ENCODE assay signal across 22 cellular contexts in the genomic region with DNA sequence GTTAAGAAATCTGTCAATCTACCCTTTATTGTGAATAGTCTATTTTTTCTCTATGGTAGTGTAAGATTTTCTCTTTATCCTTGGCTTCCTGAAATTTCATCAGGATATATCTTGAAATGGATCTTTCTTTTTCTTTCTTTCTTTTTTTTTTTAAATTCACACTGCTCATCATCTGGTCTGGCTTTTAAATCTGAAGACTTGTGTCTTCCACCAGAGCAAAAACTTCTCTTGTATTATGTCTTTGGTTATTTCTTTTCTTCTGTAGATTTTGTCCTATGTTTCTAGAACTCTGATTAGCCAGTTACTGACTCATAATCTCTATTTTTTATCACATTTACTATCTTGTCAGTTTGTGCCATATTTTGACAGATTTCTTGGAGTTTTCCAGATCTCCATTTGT.
"Had no signal": no experiment of that assay in that cellular context is flagged by ENCODE, and none has a peak within 500 bp of the region (broad histone marks: within the 10 kb centered on the region; RNA-seq: fewer than 3 reads in every experiment).

No MANE protein-coding gene starts in this region.

- H3K27ac Mint-ChIP-seq: immature natural killer cell, mesothelial cell of epicardium had no signal

- H3K4me2 ChIP-seq: hepatocyte had no signal

- H3K4me3 ChIP-seq: coronary artery, dorsolateral prefrontal cortex, esophagus muscularis mucosa, gastroesophageal sphincter, heart left ventricle, hepatocyte, left lung, lower lobe of right lung, mucosa of descending colon had no signal

- DNase-seq: dermis blood vessel endothelial cell; dorsolateral prefrontal cortex; effector CD4-positive, alpha-beta T cell; effector memory CD4-positive, alpha-beta T cell; foreskin keratinocyte; heart left ventricle; hypothalamus; immature natural killer cell; islet precursor cell; kidney; kidney glomerular epithelial cell; left lung; left ventricle myocardium superior; lower lobe of right lung; mesenchymal stem cell; mucosa of descending colon had no signal

- H3K36me3 ChIP-seq: esophagus muscularis mucosa, gastroesophageal sphincter, heart left ventricle, left lung, lower lobe of right lung had no signal

- H3K4me1 Mint-ChIP-seq: immature natural killer cell had no signal

- H3K4me1 ChIP-seq: esophagus muscularis mucosa, foreskin keratinocyte, gastroesophageal sphincter, heart left ventricle, left lung, lower lobe of right lung had no signal

- H3K79me2 ChIP-seq: hepatocyte had no signal

- H3K4me3 Mint-ChIP-seq: immature natural killer cell, mesothelial cell of epicardium had no signal

- FAIRE-seq: endothelial cell of umbilical vein, kidney had no signal

- H3K27me3 ChIP-seq: esophagus muscularis mucosa, foreskin keratinocyte, gastroesophageal sphincter, hepatocyte, left lung had no signal

- H3K9me3 ChIP-seq: mucosa of descending colon had no signal

- H3K27ac ChIP-seq: coronary artery, dorsolateral prefrontal cortex, esophagus muscularis mucosa, foreskin keratinocyte, gastroesophageal sphincter, heart left ventricle, hepatocyte, left lung, lower lobe of right lung had no signal

- H2AFZ ChIP-seq: hepatocyte had no signal
